ENCODE assay signal across 11 cellular contexts in genomic region chr12:94622475-94622874, GRCh38. TPM values are rescaled to one million over a fixed set of nuclear protein-coding genes. Genes with fewer than 3 reads are reported as not detected.
A peak's percentile ranks its signal among the peaks of the same experiment; 100 is the strongest.
DNase-seq lines count a peak whose midpoint lies in the region; ATAC-seq and TF ChIP-seq lines count a peak whose summit lies in the region.
"Had no signal": no experiment of that assay in that cellular context is flagged by ENCODE, and none has a peak within 500 bp of the region (broad histone marks: within the 10 kb centered on the region; RNA-seq: fewer than 3 reads in every experiment).

No MANE protein-coding gene starts in this region.

- no peaks in the 10 kb centered on the region for H3K27me3 ChIP-seq in upper lobe of right lung

- H3K9me3 Mint-ChIP-seq in Calu3 (ENCODE audit: low read depth, unreplicated experiment) (no peaks in the 10 kb centered on the region), nephron (peaks cover 13% of the 10 kb centered on the region)

- CTCF ChIA-PET in Calu3 (lab: Charles Lee) = interaction anchor here (0.7 to 1.7 kb wide), 4 partner anchors 8 to 1167 kb away, joined by 3 read pairs; no protein-coding TSS in a partner anchor

- TF ChIP-seq CTCF in Calu3 (IDR thresholded peaks at IDR 0.05; ENCODE audit: unreplicated experiment) = no peak
- TF ChIP-seq CTCF in coronary artery (IDR thresholded peaks at IDR 0.05) = no peak
- no peak for TF ChIP-seq CTCF in nephron (IDR thresholded peaks at IDR 0.05; ENCODE audit: unreplicated experiment in 3 of 3)
- no peak for TF ChIP-seq CTCF in upper lobe of right lung (IDR thresholded peaks at IDR 0.05)

- DNase-seq in Calu3 (no peak), NCI-H1105 (lab: John Stamatoyannopoulos, UW) (peak; percentile 29), coronary artery (ENCODE audit: low spot score) (no peak), dedifferentiated amniotic fluid mesenchymal stem cell (ENCODE audit: extremely low spot score) (no peak), upper lobe of right lung (no peak), cerebellum (ENCODE audit: low spot score) (no peak)
- DNase-seq: activated gamma-delta T cell, SHP77 had no signal

- no peaks in the 10 kb centered on the region for H3K9me3 ChIP-seq in upper lobe of right lung

- H3K4me3 Mint-ChIP-seq in Calu3 (ENCODE audit: low read depth, unreplicated experiment) = peak overlapping the region; percentile 70
- H3K4me3 Mint-ChIP-seq in nephron = peak overlapping the region in 2 of 3 experiments; percentile 26 to 41

- no TSS peak for BruUV-seq in Calu3 (replicated peaks; lab: Mats Ljungman, UMichigan)

- intact Hi-C loops in Calu3 (cut with micrococcal nuclease; ENCODE audit: unreplicated experiment) = loop anchor here (5.0 kb wide), 1 partner anchor 140 kb away; no protein-coding TSS in a partner anchor
- intact Hi-C loops in upper lobe of right lung (cut with DNase I) = no loop called here

- H3K27ac Mint-ChIP-seq in Calu3 (ENCODE audit: unreplicated experiment) (peak overlapping the region; percentile 78), nephron (peak overlapping the region; percentile 81 to 87 (median 86))

- H3K4me1 ChIP-seq in upper lobe of right lung = no peaks in the 10 kb centered on the region

- H3K36me3 Mint-ChIP-seq in Calu3 (ENCODE audit: insufficient read depth, unreplicated experiment) = peaks cover 5% of the 10 kb centered on the region
- peaks cover 26% of the 10 kb centered on the region for H3K36me3 Mint-ChIP-seq in nephron (ENCODE audit: low read depth)

- no peak for ATAC-seq in HG03175 (IDR thresholded peaks at IDR 0.05; ENCODE audit: unreplicated experiment)
- no peak for ATAC-seq in upper lobe of right lung

- H3K27me3 Mint-ChIP-seq in Calu3 (ENCODE audit: unreplicated experiment) (no peaks in the 10 kb centered on the region), nephron (ENCODE audit: low read depth) (no peaks in the 10 kb centered on the region)

- H3K27ac ChIP-seq in coronary artery (peak overlapping the region in 1 of 2 donors; percentile 38), upper lobe of right lung (no peak overlapping the region)
- H3K27ac ChIP-seq: HL-60 had no signal

- H3K4me1 Mint-ChIP-seq in Calu3 (ENCODE audit: low read depth, unreplicated experiment) (peaks cover 25% of the 10 kb centered on the region), nephron (peaks cover 27% of the 10 kb centered on the region)

- H3K4me3 ChIP-seq in coronary artery = peak overlapping the region; percentile 29
- no peak overlapping the region for H3K4me3 ChIP-seq in upper lobe of right lung

- no peaks in the 10 kb centered on the region for H3K36me3 ChIP-seq in upper lobe of right lung

RNA-seq across cellular contexts. Expression of gene TMCC3, which starts 27.9 kb away (rescaled TPM):
- 4.0 and 6.8 TPM in 2 replicates for total RNA-seq in Calu3 (2022)
- 11.3 TPM for total RNA-seq in upper lobe of right lung
- total RNA-seq in cerebellum = 14.2 TPM
